In the genomic region with DNA sequence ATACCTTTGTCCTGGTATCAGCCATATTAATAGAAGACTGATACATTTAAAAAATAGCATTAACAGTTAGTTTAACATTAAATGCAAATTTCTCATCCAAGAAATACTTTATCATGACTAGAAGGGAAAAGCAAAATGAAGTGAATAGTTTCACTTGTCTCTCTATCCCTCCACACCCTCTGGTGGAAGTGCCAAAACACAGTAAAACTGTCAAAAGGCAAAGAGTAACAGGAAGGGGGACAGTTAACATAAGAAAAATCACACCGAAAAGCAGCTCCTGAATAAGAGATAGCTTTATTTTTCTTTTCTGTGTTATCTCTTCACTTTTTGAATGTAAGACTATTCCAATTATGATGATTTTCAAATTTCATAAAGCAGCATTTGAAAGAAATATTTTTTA, we compare ENCODE assay signal across 10 cellular contexts.
DNase-seq lines count a peak whose midpoint lies in the region; ATAC-seq and TF ChIP-seq lines count a peak whose summit lies in the region.
"Had no signal": no experiment of that assay in that cellular context is flagged by ENCODE, and none has a peak within 500 bp of the region (broad histone marks: within the 10 kb centered on the region; RNA-seq: fewer than 3 reads in every experiment).

No MANE protein-coding gene starts in this region.

- peak in 5 of 9 donors; percentile 27 to 44 (median 40) for TF ChIP-seq CTCF in heart right ventricle (IDR thresholded peaks at IDR 0.05)
- TF ChIP-seq CTCF in right atrium auricular region (IDR thresholded peaks at IDR 0.05): peak in 1 of 2 donors; percentile 50
- TF ChIP-seq CTCF in epithelial cell of esophagus (IDR thresholded peaks at IDR 0.05; ENCODE audit: insufficient read depth, low read depth, low read length, missing control alignments): peak; percentile 66
- peak; percentile 13 to 21 for TF ChIP-seq CTCF in tibial artery (IDR thresholded peaks at IDR 0.05)

- intact Hi-C loops in heart right ventricle (cut with DNase I) (no loop called here), tibial artery (cut with DNase I; ENCODE audit: low total_unique reads) (no loop called here)

- no peaks in the 10 kb centered on the region for H3K9me3 ChIP-seq in heart right ventricle
- no peaks in the 10 kb centered on the region for H3K9me3 ChIP-seq in right atrium auricular region
- H3K9me3 ChIP-seq in tibial artery: no peaks in the 10 kb centered on the region

- WGBS in heart right ventricle, 2 donors: 55 to 67% methylated on average over 1 of the region's 1 CpG

- ATAC-seq in heart right ventricle (no peak), HG02981 (IDR thresholded peaks at IDR 0.05; ENCODE audit: unreplicated experiment) (no peak)

- H3K27ac ChIP-seq in heart right ventricle: peak overlapping the region in 2 of 10 donors; percentile 6 to 9
- H3K27ac ChIP-seq in right atrium auricular region: no peak overlapping the region
- H3K27ac ChIP-seq in tibial artery: no peak overlapping the region
- H3K27ac ChIP-seq: HL-60 had no signal

- H3K27me3 ChIP-seq in heart right ventricle (no peaks in the 10 kb centered on the region), right atrium auricular region (no peaks in the 10 kb centered on the region), tibial artery (no peaks in the 10 kb centered on the region)

- H3K4me3 ChIP-seq in heart right ventricle: no peak overlapping the region
- H3K4me3 ChIP-seq in right atrium auricular region: no peak overlapping the region
- peak overlapping the region; percentile 86 for H3K4me3 ChIP-seq in epithelial cell of esophagus (ENCODE audit: low read length)
- H3K4me3 ChIP-seq in tibial artery: no peak overlapping the region

- peaks cover 0 to 36% (median 9%) of the 10 kb centered on the region in 9 donors for H3K36me3 ChIP-seq in heart right ventricle
- H3K36me3 ChIP-seq in right atrium auricular region: peaks cover 10% of the 10 kb centered on the region
- H3K36me3 ChIP-seq in tibial artery: peaks cover 8 to 13% (median 11%) of the 10 kb centered on the region in 3 donors

- H3K4me1 ChIP-seq in heart right ventricle: peaks cover 0 to 54% (median 35%) of the 10 kb centered on the region in 9 donors
- H3K4me1 ChIP-seq in right atrium auricular region: peaks cover 0 to 6% of the 10 kb centered on the region in 2 donors
- peaks cover 0 to 23% (median 0%) of the 10 kb centered on the region in 4 donors for H3K4me1 ChIP-seq in tibial artery

- DNase-seq in heart right ventricle (no peak), right atrium auricular region (ENCODE audit: low spot score) (no peak), MV-4-11 (lab: John Stamatoyannopoulos, UW) (peak; percentile 39), epithelial cell of esophagus (ENCODE audit: low read depth) (peak; percentile 24), tibial artery (no peak), DMS79 (lab: John Stamatoyannopoulos, UW) (no peak), NCI-H1092 (lab: John Stamatoyannopoulos, UW) (no peak)
- DNase-seq: effector CD8-positive, alpha-beta T cell had no signal

Comparison
In these comparisons a context has a peak if more than half of its experiments do, and no peak if none do; other contexts are left out.
1. DNase-seq: peak in MV-4-11 (single experiment) and epithelial cell of esophagus (single experiment); none in heart right ventricle (0 of 2), right atrium auricular region (single experiment), tibial artery (0 of 2), DMS79 (single experiment) and NCI-H1092 (single experiment).